In the genomic region with DNA sequence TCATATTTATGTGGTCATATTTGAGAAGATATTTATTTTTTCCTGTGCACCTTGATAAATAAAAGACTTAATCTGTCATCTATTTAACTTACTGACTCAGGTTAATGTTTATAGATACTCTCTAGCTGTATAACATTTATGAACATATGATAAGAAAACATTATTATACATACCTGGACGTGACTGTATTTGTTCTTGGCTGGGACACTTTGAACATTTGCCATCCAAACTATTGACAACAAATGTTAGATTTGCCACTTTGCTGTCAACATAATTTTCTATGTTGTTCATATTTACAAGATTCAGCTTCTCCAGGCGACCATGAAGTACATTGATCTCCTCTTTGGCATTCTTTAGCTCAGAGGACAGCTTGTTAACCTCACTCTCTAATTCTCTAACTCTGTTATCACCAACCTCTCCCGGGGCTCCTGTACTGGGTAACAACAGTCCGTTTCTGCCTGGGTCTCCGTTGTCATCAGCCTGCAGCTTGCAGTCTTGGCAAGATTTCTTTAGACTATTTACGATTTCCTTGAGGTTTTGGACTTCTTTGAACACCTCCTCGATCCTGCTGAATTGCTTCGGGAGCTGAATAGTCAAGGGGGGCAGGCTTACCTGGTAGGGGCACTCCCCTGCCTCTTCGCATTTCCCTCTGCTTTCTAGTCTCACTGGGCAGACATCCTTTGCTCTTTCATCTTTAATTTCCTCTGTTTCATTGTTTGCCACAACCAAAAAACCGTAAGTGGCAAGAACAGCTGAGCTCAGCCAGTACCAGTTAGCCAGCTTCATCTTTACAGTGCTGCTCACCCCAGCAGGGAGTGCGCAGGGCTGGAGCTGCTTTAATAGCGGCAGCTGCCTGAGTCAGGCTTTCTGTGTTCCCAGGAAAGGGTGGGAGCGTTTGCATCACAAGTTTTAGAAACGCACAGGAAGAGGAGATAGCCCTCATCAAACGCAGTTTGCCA, we compare ENCODE assay signal across 7 cellular contexts. TPM values are rescaled to one million over a fixed set of nuclear protein-coding genes. Genes with fewer than 3 reads are reported as not detected.
DNase-seq lines count a peak whose midpoint lies in the region; ATAC-seq and TF ChIP-seq lines count a peak whose summit lies in the region.

A gene with protein sequence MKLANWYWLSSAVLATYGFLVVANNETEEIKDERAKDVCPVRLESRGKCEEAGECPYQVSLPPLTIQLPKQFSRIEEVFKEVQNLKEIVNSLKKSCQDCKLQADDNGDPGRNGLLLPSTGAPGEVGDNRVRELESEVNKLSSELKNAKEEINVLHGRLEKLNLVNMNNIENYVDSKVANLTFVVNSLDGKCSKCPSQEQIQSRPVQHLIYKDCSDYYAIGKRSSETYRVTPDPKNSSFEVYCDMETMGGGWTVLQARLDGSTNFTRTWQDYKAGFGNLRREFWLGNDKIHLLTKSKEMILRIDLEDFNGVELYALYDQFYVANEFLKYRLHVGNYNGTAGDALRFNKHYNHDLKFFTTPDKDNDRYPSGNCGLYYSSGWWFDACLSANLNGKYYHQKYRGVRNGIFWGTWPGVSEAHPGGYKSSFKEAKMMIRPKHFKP (minus strand): TSS at position 812 of the 959 bp plus-strand sequence. CDS start 26 bp downstream, at position 786.

- no peaks in the 10 kb centered on the region for H3K9me3 ChIP-seq in SU-DHL-6 (ENCODE audit: insufficient read depth, low read length)

- no peaks in the 10 kb centered on the region for H4K20me1 ChIP-seq in SU-DHL-6 (ENCODE audit: low read depth, low read length)

- H3K79me2 ChIP-seq in SU-DHL-6 (ENCODE audit: insufficient read depth, low read length), result no peaks in the 10 kb centered on the region

- peak within 1 kb of the TSS; percentile 41 for H3K27ac ChIP-seq in SU-DHL-6 (ENCODE audit: low read depth, low read length)

- H2AFZ ChIP-seq in SU-DHL-6 (ENCODE audit: low read depth, low read length, severe bottlenecking), result peak within 1 kb of the TSS; percentile 75

- ATAC-seq in HG02759 (IDR thresholded peaks at IDR 0.05; ENCODE audit: unreplicated experiment), result peak; percentile 20

- H3K36me3 ChIP-seq in SU-DHL-6 (ENCODE audit: low read length) (no peaks in the 10 kb centered on the region), kidney epithelial cell (ENCODE audit: control insufficient read depth, insufficient read depth, low read length) (no peaks in the 10 kb centered on the region)

- peak within 1 kb of the TSS; percentile 29; the same call in 1 of the 2 replicates for H3K9ac ChIP-seq in SU-DHL-6 (ENCODE audit: low read length)

- TF ChIP-seq CTCF in SU-DHL-6 (IDR thresholded peaks at IDR 0.05; ENCODE audit: insufficient read depth, low read length, poor library complexity, severe bottlenecking) (no peak), kidney epithelial cell (IDR thresholded peaks at IDR 0.05; ENCODE audit: insufficient read depth, low read length, poor library complexity, severe bottlenecking) (no peak)

- peak; percentile 37 for DNase-seq in central memory CD4-positive, alpha-beta T cell
- DNase-seq in kidney epithelial cell (ENCODE audit: low read depth) (no peak), NCI-H446 treated with DMSO at 0.1 percent for 48 hours (lab: John Stamatoyannopoulos, UW) (no peak), HUDEP-2 (lab: John Stamatoyannopoulos, UW; ENCODE audit: unreplicated experiment in 76 of 76) (no peak)
- peak; percentile 32 for DNase-seq in stimulated activated CD4-positive, alpha-beta T cell treated with anti-CD3 and anti-CD28 coated beads, Interleukin-4, amount 100 ng/mL, for 24 hours

- no peaks in the 10 kb centered on the region for H3K27me3 ChIP-seq in SU-DHL-6 (ENCODE audit: low read length)
- H3K27me3 ChIP-seq in kidney epithelial cell (ENCODE audit: control insufficient read depth, insufficient read depth, low read length), result no peaks in the 10 kb centered on the region

- H3K9me2 ChIP-seq in SU-DHL-6 (replicated peaks; ENCODE audit: insufficient read depth, low read length), result no peaks in the 10 kb centered on the region

- peak within 1 kb of the TSS; percentile 47 for H3K4me2 ChIP-seq in SU-DHL-6 (ENCODE audit: low read depth, low read length, poor library complexity, severe bottlenecking)

- no peak within 1 kb of the TSS for H3K4me3 ChIP-seq in SU-DHL-6 (ENCODE audit: insufficient read depth, low read length, poor library complexity, severe bottlenecking)
- H3K4me3 ChIP-seq in kidney epithelial cell (ENCODE audit: low read depth, low read length), result peak within 1 kb of the TSS; percentile 18

- H3F3A ChIP-seq in SU-DHL-6 (ENCODE audit: insufficient read depth), result no peaks in the 10 kb centered on the region; the same call in 1 of the 2 replicates

RNA-seq across cellular contexts. Expression of the gene that starts here (rescaled TPM):
- total RNA-seq in kidney epithelial cell, result 0.13 and 0.21 TPM in 2 replicates

Comparison
In these comparisons a context has a peak if more than half of its experiments do, and no peak if none do; other contexts are left out.
1. DNase-seq: peak in central memory CD4-positive, alpha-beta T cell (single experiment) and stimulated activated CD4-positive, alpha-beta T cell treated with anti-CD3 and anti-CD28 coated beads, Interleukin-4, amount 100 ng/mL, for 24 hours (single experiment); none in kidney epithelial cell (single experiment), NCI-H446 treated with DMSO at 0.1 percent for 48 hours (single experiment) and HUDEP-2 (0 of 76).